Comparison of ENCODE assay signal across 5 cellular contexts in the genomic region with DNA sequence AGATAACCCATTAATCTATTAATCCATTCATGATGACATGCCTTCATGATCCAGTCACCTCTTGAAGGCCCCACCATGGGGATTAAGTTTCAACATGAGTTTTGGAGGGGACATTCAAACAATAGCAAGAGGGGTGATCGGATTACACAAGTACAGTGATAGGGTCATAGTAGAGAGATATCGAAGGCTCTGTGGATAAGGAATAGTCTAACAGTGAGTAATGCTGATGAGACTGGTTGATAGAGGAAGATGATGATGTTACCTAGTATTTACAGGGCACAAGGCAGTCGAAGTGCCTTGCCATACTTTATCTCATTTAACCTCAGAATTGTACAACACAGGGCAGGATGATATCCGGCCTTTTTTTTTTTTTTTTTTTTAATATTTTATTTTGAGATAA. TPM values are rescaled to one million over a fixed set of nuclear protein-coding genes. Genes with fewer than 3 reads are reported as not detected.
"Had no signal": no experiment of that assay in that cellular context is flagged by ENCODE, and none has a peak within 500 bp of the region (broad histone marks: within the 10 kb centered on the region; RNA-seq: fewer than 3 reads in every experiment).

No MANE protein-coding gene starts in this region.

RNA-seq across cellular contexts. Expression of gene FAM72C, which starts 18.9 kb away (rescaled TPM):
- total RNA-seq: left lobe of liver, left ventricle myocardium inferior, left ventricle myocardium superior, lower lobe of right lung had no signal
- polyA plus RNA-seq: naive thymus-derived CD4-positive, alpha-beta T cell had no signal
